ENCODE assay signal across 8 cellular contexts in genomic region chr9:35907732-35908483, GRCh38. TPM values are rescaled to one million over a fixed set of nuclear protein-coding genes. Genes with fewer than 3 reads are reported as not detected.
DNase-seq lines count a peak whose midpoint lies in the region; ATAC-seq and TF ChIP-seq lines count a peak whose summit lies in the region.

No MANE protein-coding gene starts in this region.

- no peak for TF ChIP-seq CTCF in AG04449 (IDR thresholded peaks at IDR 0.05; ENCODE audit: insufficient read depth, low read length, missing control alignments)

- peak overlapping the region; percentile 87 to 93 for H3K27ac ChIP-seq in esophagus (ENCODE audit: low read depth in 2 of 2, low read length in 1 of 2)

- H3K9ac ChIP-seq in mucosa of stomach (ENCODE audit: low read length) = peak overlapping the region; percentile 40

- WGBS in esophagus, 2 donors = 41 to 48% methylated on average over 13 of the region's 13 CpGs

- peaks cover 11 to 30% of the 10 kb centered on the region in 2 donors for H3K4me1 ChIP-seq in esophagus (ENCODE audit: control insufficient read depth in 2 of 2, insufficient read depth in 2 of 2, low read length in 1 of 2)
- peaks cover 73% of the 10 kb centered on the region for H3K4me1 ChIP-seq in mucosa of stomach (ENCODE audit: control insufficient read depth, insufficient read depth, low read length)

- POLR2A ChIA-PET in AG04449 (lab: Yijun Ruan, JAX) = interaction anchor here (1.2 to 2.6 kb wide), 7 partner anchors 13 to 129 kb away, joined by 4 to 15 read pairs (median 6); partner anchors contain the start of gene RECK

- H3K36me3 ChIP-seq in esophagus (ENCODE audit: control insufficient read depth in 2 of 2, insufficient read depth in 2 of 2, low read length in 1 of 2) (no peaks in the 10 kb centered on the region), mucosa of stomach (ENCODE audit: control insufficient read depth, insufficient read depth, low read length) (no peaks in the 10 kb centered on the region)

- CTCF ChIA-PET in AG04449 (lab: Yijun Ruan, JAX) = interaction anchor here (0.6 to 12.6 kb wide), 13 partner anchors 15 to 190 kb away, joined by 3 to 207 read pairs (median 15); no protein-coding TSS in a partner anchor

- H3K27me3 ChIP-seq in esophagus (ENCODE audit: control insufficient read depth in 1 of 2, insufficient read depth in 2 of 2, low read length in 2 of 2) = no peaks in the 10 kb centered on the region
- H3K27me3 ChIP-seq in mucosa of stomach (ENCODE audit: control insufficient read depth, insufficient read depth, low read length) = no peaks in the 10 kb centered on the region

- DNase-seq in AG04449 (ENCODE audit: low read depth, low spot score) (peak; percentile 37), HCEC 1CT (peak; percentile 94), SK-N-DZ (ENCODE audit: low spot score) (peak; percentile 21)
- no peak for DNase-seq in stimulated activated CD8-positive, alpha-beta memory T cell treated with anti-CD3 and anti-CD28 coated beads, Interleukin-4, amount 100 ng/mL, for 48 hours
- no peak for DNase-seq in activated effector memory CD4-positive, alpha-beta T cell treated with Interleukin-2 at 50 U/mL for 16 hours

- H3K9me3 ChIP-seq in esophagus (ENCODE audit: control insufficient read depth in 2 of 2, insufficient read depth in 1 of 2, low read depth in 1 of 2, low read length in 1 of 2) = no peaks in the 10 kb centered on the region
- H3K9me3 ChIP-seq in mucosa of stomach (ENCODE audit: control insufficient read depth, low read length) = no peaks in the 10 kb centered on the region

- H3K4me3 ChIP-seq in AG04449 (ENCODE audit: low read depth, low read length) = peak overlapping the region; percentile 36
- H3K4me3 ChIP-seq in esophagus (ENCODE audit: low read depth in 1 of 2, low read length in 2 of 2) = no peak overlapping the region
- no peak overlapping the region for H3K4me3 ChIP-seq in mucosa of stomach (ENCODE audit: low read length)

- ATAC-seq in GM19035 (IDR thresholded peaks at IDR 0.05; ENCODE audit: unreplicated experiment) = no peak

RNA-seq across cellular contexts. Expression of gene SPAAR, which starts 1.4 kb away (rescaled TPM):
- polyA plus RNA-seq in SK-N-DZ (2014; cell fraction: cytosol; rRNA removed) = not detected in 2 replicates
- not detected in 2 replicates for polyA plus RNA-seq in SK-N-DZ (2014; cell fraction: nucleus; rRNA removed)
- polyA plus RNA-seq in esophagus = under 1 TPM; 0.29 to 0.33 TPM

RNA-seq across cellular contexts. Expression of gene HRCT1, which starts 1.9 kb away (rescaled TPM):
- polyA plus RNA-seq in SK-N-DZ (2014; cell fraction: cytosol; rRNA removed) = not detected in 2 replicates
- polyA plus RNA-seq in SK-N-DZ (2014; cell fraction: nucleus; rRNA removed) = not detected in 2 replicates
- under 1 TPM; 0.61 to 0.94 TPM for polyA plus RNA-seq in esophagus

RNA-seq across cellular contexts. Expression of gene OR13J1, which starts 37.7 kb away (rescaled TPM):
- polyA plus RNA-seq in SK-N-DZ (2014; cell fraction: cytosol; rRNA removed) = not detected in 2 replicates
- not detected in 2 replicates for polyA plus RNA-seq in SK-N-DZ (2014; cell fraction: nucleus; rRNA removed)
- not detected for polyA plus RNA-seq in esophagus

RNA-seq across cellular contexts. Expression of gene OR2S2, which starts 50.0 kb away (rescaled TPM):
- polyA plus RNA-seq in SK-N-DZ (2014; cell fraction: cytosol; rRNA removed) = not detected in 2 replicates
- polyA plus RNA-seq in SK-N-DZ (2014; cell fraction: nucleus; rRNA removed) = not detected in 2 replicates
- polyA plus RNA-seq in esophagus = not detected

Comparison
In these comparisons a context has a peak if more than half of its experiments do, and no peak if none do; other contexts are left out.
1. DNase-seq: peak in AG04449 (single experiment), HCEC 1CT (single experiment) and SK-N-DZ (single experiment); none in stimulated activated CD8-positive, alpha-beta memory T cell treated with anti-CD3 and anti-CD28 coated beads, Interleukin-4, amount 100 ng/mL, for 48 hours (single experiment) and activated effector memory CD4-positive, alpha-beta T cell treated with Interleukin-2 at 50 U/mL for 16 hours (single experiment).